Comparison of ENCODE assay signal across 1 cellular context in the genomic region with DNA sequence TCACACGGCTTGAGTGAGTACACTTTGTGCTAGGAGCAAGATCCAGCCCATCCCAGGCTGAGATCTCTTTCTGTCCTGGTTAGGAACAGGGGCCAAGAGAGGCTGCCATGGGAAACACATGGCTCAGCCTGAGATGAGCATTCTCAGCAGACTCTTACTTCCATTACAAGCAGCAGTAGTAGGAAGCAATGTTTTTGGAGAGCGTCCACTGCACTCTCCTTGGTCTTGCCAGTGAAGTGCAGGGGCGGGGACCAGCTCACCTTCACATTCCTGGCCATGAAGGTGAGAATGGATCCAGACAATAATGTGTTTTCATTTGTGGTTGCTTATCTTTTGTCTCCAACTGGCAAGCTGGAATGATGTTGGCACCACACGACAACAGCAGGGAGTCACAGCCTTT.
TF ChIP-seq lines count a peak whose summit lies in the region.

No MANE protein-coding gene starts in this region.

TF ChIP-seq in WTC11, 78 proteins besides CTCF, POLR2A, EP300 and RAD21:
- TF ChIP-seq MYBL2 (CRISPR knock-in tag; IDR thresholded peaks at IDR 0.05) (no peak), ZNF671 (CRISPR knock-in tag; IDR thresholded peaks at IDR 0.05) (no peak), NFYB (CRISPR knock-in tag; conservative IDR thresholded peaks at IDR 0.05; ENCODE audit: low read depth) (no peak), RORB (CRISPR knock-in tag; IDR thresholded peaks at IDR 0.05) (no peak), CBFB (CRISPR knock-in tag; IDR thresholded peaks at IDR 0.05; ENCODE audit: low read depth) (no peak), FOXJ3 (CRISPR knock-in tag; IDR thresholded peaks at IDR 0.05; ENCODE audit: borderline replicate concordance) (no peak), HMGA2 (CRISPR knock-in tag; IDR thresholded peaks at IDR 0.05) (no peak)
- TF ChIP-seq, protein P1, sequence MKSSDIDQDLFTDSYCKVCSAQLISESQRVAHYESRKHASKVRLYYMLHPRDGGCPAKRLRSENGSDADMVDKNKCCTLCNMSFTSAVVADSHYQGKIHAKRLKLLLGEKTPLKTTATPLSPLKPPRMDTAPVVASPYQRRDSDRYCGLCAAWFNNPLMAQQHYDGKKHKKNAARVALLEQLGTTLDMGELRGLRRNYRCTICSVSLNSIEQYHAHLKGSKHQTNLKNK (CRISPR knock-in tag; IDR thresholded peaks at IDR 0.05): no peak
- TF ChIP-seq, protein P2, sequence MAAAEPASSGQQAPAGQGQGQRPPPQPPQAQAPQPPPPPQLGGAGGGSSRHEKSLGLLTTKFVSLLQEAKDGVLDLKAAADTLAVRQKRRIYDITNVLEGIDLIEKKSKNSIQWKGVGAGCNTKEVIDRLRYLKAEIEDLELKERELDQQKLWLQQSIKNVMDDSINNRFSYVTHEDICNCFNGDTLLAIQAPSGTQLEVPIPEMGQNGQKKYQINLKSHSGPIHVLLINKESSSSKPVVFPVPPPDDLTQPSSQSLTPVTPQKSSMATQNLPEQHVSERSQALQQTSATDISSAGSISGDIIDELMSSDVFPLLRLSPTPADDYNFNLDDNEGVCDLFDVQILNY (CRISPR knock-in tag; IDR thresholded peaks at IDR 0.05): no peak
- TF ChIP-seq, protein P3, sequence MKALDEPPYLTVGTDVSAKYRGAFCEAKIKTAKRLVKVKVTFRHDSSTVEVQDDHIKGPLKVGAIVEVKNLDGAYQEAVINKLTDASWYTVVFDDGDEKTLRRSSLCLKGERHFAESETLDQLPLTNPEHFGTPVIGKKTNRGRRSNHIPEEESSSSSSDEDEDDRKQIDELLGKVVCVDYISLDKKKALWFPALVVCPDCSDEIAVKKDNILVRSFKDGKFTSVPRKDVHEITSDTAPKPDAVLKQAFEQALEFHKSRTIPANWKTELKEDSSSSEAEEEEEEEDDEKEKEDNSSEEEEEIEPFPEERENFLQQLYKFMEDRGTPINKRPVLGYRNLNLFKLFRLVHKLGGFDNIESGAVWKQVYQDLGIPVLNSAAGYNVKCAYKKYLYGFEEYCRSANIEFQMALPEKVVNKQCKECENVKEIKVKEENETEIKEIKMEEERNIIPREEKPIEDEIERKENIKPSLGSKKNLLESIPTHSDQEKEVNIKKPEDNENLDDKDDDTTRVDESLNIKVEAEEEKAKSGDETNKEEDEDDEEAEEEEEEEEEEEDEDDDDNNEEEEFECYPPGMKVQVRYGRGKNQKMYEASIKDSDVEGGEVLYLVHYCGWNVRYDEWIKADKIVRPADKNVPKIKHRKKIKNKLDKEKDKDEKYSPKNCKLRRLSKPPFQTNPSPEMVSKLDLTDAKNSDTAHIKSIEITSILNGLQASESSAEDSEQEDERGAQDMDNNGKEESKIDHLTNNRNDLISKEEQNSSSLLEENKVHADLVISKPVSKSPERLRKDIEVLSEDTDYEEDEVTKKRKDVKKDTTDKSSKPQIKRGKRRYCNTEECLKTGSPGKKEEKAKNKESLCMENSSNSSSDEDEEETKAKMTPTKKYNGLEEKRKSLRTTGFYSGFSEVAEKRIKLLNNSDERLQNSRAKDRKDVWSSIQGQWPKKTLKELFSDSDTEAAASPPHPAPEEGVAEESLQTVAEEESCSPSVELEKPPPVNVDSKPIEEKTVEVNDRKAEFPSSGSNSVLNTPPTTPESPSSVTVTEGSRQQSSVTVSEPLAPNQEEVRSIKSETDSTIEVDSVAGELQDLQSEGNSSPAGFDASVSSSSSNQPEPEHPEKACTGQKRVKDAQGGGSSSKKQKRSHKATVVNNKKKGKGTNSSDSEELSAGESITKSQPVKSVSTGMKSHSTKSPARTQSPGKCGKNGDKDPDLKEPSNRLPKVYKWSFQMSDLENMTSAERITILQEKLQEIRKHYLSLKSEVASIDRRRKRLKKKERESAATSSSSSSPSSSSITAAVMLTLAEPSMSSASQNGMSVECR (CRISPR knock-in tag; IDR thresholded peaks at IDR 0.05; ENCODE audit: borderline replicate concordance): no peak
TF ChIP-seq in WTC11: peak in this region for 0.
